In genomic region chr2:47086571-47086970, GRCh38 we compare ENCODE assay signal across 13 cellular contexts.
DNase-seq lines count a peak whose midpoint lies in the region; ATAC-seq, FAIRE-seq and TF ChIP-seq lines count a peak whose summit lies in the region.
"Had no signal": no experiment of that assay in that cellular context is flagged by ENCODE, and none has a peak within 500 bp of the region (broad histone marks: within the 10 kb centered on the region; RNA-seq: fewer than 3 reads in every experiment).

No MANE protein-coding gene starts in this region.

- POLR2A ChIA-PET in MCF 10A (lab: Yijun Ruan, JAX) (no interaction called here), H1 (lab: Charles Lee; ENCODE audit: partially characterized antibody) (no interaction called here)

- no peak overlapping the region; the same call in 1 of the 2 replicates for H4K8ac ChIP-seq in H1 (ENCODE audit: extremely low read depth, insufficient read depth, low read length)
- no peak overlapping the region for H4K8ac ChIP-seq in neuronal stem cell (ENCODE audit: low read depth, low read length)

- H4K91ac ChIP-seq in H1 (replicated peaks; ENCODE audit: insufficient read length, low read length) (no peak overlapping the region), neuronal stem cell (ENCODE audit: low read depth, low read length, poor library complexity) (no peak overlapping the region)

- H3K23ac ChIP-seq in H1 (ENCODE audit: insufficient read length) (no peak overlapping the region), neuronal stem cell (ENCODE audit: low read depth, low read length, poor library complexity) (no peak overlapping the region)

- H3K4me3 ChIP-seq in breast epithelium (no peak overlapping the region), H1 (ENCODE audit: extremely low read depth in 1 of 4, insufficient read depth in 2 of 4, low read depth in 3 of 4, low read length in 4 of 4) (no peak overlapping the region), neuronal stem cell (ENCODE audit: low read length in 2 of 2) (no peak overlapping the region), upper lobe of right lung (no peak overlapping the region)

- TF ChIP-seq CTCF in breast epithelium (IDR thresholded peaks at IDR 0.05) (no peak), MCF 10A (IDR thresholded peaks at IDR 0.05; ENCODE audit: unreplicated experiment) (no peak), H1 (IDR thresholded peaks at IDR 0.05; ENCODE audit: control extremely low read depth in 1 of 3, insufficient read depth in 1 of 3, low read depth in 1 of 3, low read length in 3 of 3) (no peak), upper lobe of right lung (IDR thresholded peaks at IDR 0.05) (no peak)

- no peak overlapping the region for H2BK12ac ChIP-seq in H1 (ENCODE audit: low read depth, low read length)
- H2BK12ac ChIP-seq in neuronal stem cell (ENCODE audit: low read length): no peak overlapping the region

- H3K36me3 Mint-ChIP-seq in MCF 10A (ENCODE audit: insufficient read depth, unreplicated experiment): peaks cover 8% of the 10 kb centered on the region
- H3K36me3 Mint-ChIP-seq: naive thymus-derived CD4-positive, alpha-beta T cell had no signal

- no peak overlapping the region for H3K18ac ChIP-seq in H1 (ENCODE audit: extremely low read depth, low read length)
- no peak overlapping the region for H3K18ac ChIP-seq in neuronal stem cell (ENCODE audit: low read length)

- H3K14ac ChIP-seq in H1 (ENCODE audit: insufficient read length) (no peak overlapping the region), neuronal stem cell (ENCODE audit: low read length) (no peak overlapping the region)

- peak in 1 of 2 donors; percentile 32 for DNase-seq in breast epithelium (ENCODE audit: low spot score in 2 of 2)
- no peak for DNase-seq in MCF 10A (ENCODE audit: unreplicated experiment)
- DNase-seq in H1 (ENCODE audit: low read depth in 1 of 2, low spot score in 2 of 2): no peak
- no peak for DNase-seq in neuronal stem cell (ENCODE audit: low spot score)
- no peak for DNase-seq in upper lobe of right lung
- DNase-seq in MV-4-11 (lab: John Stamatoyannopoulos, UW): no peak
- no peak for DNase-seq in NCI-H1417 (lab: John Stamatoyannopoulos, UW)
- DNase-seq: activated naive CD4-positive, alpha-beta T cell treated with anti-CD3 and anti-CD28 coated beads, Interleukin-2, amount 50 U/mL, for 16 hours; DMS 273 treated with DMSO at 0.1 percent for 48 hours; naive thymus-derived CD4-positive, alpha-beta T cell; NCI-H1694 treated with DMSO at 0.1 percent for 48 hours; SHP77 had no signal

- no peak overlapping the region for H2BK20ac ChIP-seq in H1 (ENCODE audit: low read length)

- no peaks in the 10 kb centered on the region for H3K27me3 Mint-ChIP-seq in MCF 10A (ENCODE audit: insufficient read depth, unreplicated experiment)

- no peak for TF ChIP-seq RAD21 in H1 (IDR thresholded peaks at IDR 0.05 in 1 of 2, conservative IDR thresholded peaks at IDR 0.05 in 1 of 2; ENCODE audit: low read depth in 2 of 2, low read length in 2 of 2)

- FAIRE-seq in H1 (lab: Jason Lieb, UNC): no peak

- no peaks in the 10 kb centered on the region for H3K79me2 ChIP-seq in H1 (ENCODE audit: control insufficient read depth in 1 of 2, insufficient read depth in 2 of 2, low read length in 2 of 2)

- H3K9me3 ChIP-seq in breast epithelium: no peaks in the 10 kb centered on the region
- H3K9me3 ChIP-seq in H1 (ENCODE audit: insufficient read depth in 2 of 2, low read depth in 1 of 2, low read length in 1 of 2): no peaks in the 10 kb centered on the region
- H3K9me3 ChIP-seq in neuronal stem cell (replicated peaks in 1 of 2; ENCODE audit: control insufficient read depth in 2 of 2, insufficient read depth in 1 of 2, low read depth in 1 of 2, low read length in 2 of 2): no peaks in the 10 kb centered on the region
- H3K9me3 ChIP-seq in upper lobe of right lung: no peaks in the 10 kb centered on the region

- peaks cover 0 to 2% of the 10 kb centered on the region in 2 experiments for H4K20me1 ChIP-seq in H1 (replicated peaks in 1 of 2; ENCODE audit: control insufficient read depth in 1 of 2, insufficient read depth in 2 of 2, low read length in 2 of 2)

- H3K27me3 ChIP-seq in breast epithelium (no peaks in the 10 kb centered on the region), H1 (replicated peaks in 1 of 4; ENCODE audit: control insufficient read depth in 3 of 4, extremely low read depth in 1 of 4, insufficient read depth in 3 of 4, low read length in 3 of 4) (no peaks in the 10 kb centered on the region; a peak in 2 of 7 replicates), neuronal stem cell (ENCODE audit: control insufficient read depth in 3 of 3, insufficient read depth in 3 of 3, low read depth in 1 of 3, low read length in 3 of 3) (no peaks in the 10 kb centered on the region), upper lobe of right lung (no peaks in the 10 kb centered on the region)

- H3K79me1 ChIP-seq in H1 (ENCODE audit: low read depth, low read length) (no peaks in the 10 kb centered on the region), neuronal stem cell (ENCODE audit: low read depth, low read length) (no peaks in the 10 kb centered on the region)

- H3K56ac ChIP-seq in H1 (replicated peaks; ENCODE audit: insufficient read length, low read depth, low read length): no peak overlapping the region

- H2BK5ac ChIP-seq in H1 (ENCODE audit: low read depth, low read length) (no peak overlapping the region), neuronal stem cell (ENCODE audit: low read length) (no peak overlapping the region)

- no peak overlapping the region for H3K4ac ChIP-seq in H1 (replicated peaks; ENCODE audit: insufficient read length, low read depth, low read length)
- no peak overlapping the region for H3K4ac ChIP-seq in neuronal stem cell (ENCODE audit: low read length)

- H2AK5ac ChIP-seq in H1 (ENCODE audit: low read depth, low read length) (no peak overlapping the region), neuronal stem cell (ENCODE audit: low read depth, low read length) (no peak overlapping the region)

- H3K27ac ChIP-seq in breast epithelium (peak overlapping the region; percentile 83 to 95), H1 (ENCODE audit: low read depth, low read length) (no peak overlapping the region), neuronal stem cell (replicated peaks; ENCODE audit: low read length) (no peak overlapping the region), upper lobe of right lung (peak overlapping the region; percentile 14)

- intact Hi-C loops in breast epithelium (cut with DNase I; ENCODE audit: low total_unique reads): no loop called here
- intact Hi-C loops in MCF 10A (cut with micrococcal nuclease): no loop called here
- intact Hi-C loops in upper lobe of right lung (cut with DNase I): no loop called here

- H3K9ac ChIP-seq in H1 (replicated peaks in 1 of 4; ENCODE audit: extremely low read depth in 1 of 4, low read depth in 3 of 4, low read length in 3 of 4) (no peak overlapping the region), neuronal stem cell (ENCODE audit: low read depth, low read length, poor library complexity) (no peak overlapping the region)

- H3K4me1 ChIP-seq in breast epithelium: peaks cover 13 to 23% of the 10 kb centered on the region in 2 donors
- peaks cover 0 to 6% (median 2%) of the 10 kb centered on the region in 4 experiments; a peak in 2 of 7 replicates for H3K4me1 ChIP-seq in H1 (replicated peaks in 1 of 4; ENCODE audit: control insufficient read depth in 3 of 4, insufficient read depth in 4 of 4, low read length in 3 of 4)
- H3K4me1 ChIP-seq in neuronal stem cell (ENCODE audit: control insufficient read depth in 2 of 2, insufficient read depth in 1 of 2, low read depth in 1 of 2, low read length in 2 of 2): peaks cover 12 to 23% of the 10 kb centered on the region in 2 donors
- peaks cover 40% of the 10 kb centered on the region for H3K4me1 ChIP-seq in upper lobe of right lung

- ATAC-seq in upper lobe of right lung (no peak), GM18873 (IDR thresholded peaks at IDR 0.05; ENCODE audit: low FRiP score, unreplicated experiment) (no peak)

- BruUV-seq in MCF 10A (replicated peaks; lab: Mats Ljungman, UMichigan): no TSS peak

- no peaks in the 10 kb centered on the region for H3K36me3 ChIP-seq in breast epithelium
- H3K36me3 ChIP-seq in H1 (ENCODE audit: control insufficient read depth in 2 of 4, insufficient read depth in 4 of 4, low read length in 3 of 4): no peaks in the 10 kb centered on the region
- H3K36me3 ChIP-seq in neuronal stem cell (replicated peaks in 1 of 2; ENCODE audit: control insufficient read depth in 2 of 2, insufficient read depth in 2 of 2, low read length in 2 of 2): no peaks in the 10 kb centered on the region
- no peaks in the 10 kb centered on the region for H3K36me3 ChIP-seq in upper lobe of right lung

- H4K5ac ChIP-seq in H1 (ENCODE audit: insufficient read length, low read depth, low read length): no peak overlapping the region

- H3K27ac Mint-ChIP-seq in MCF 10A (ENCODE audit: low read depth, unreplicated experiment): no peak overlapping the region

- H3K4me2 ChIP-seq in H1 (ENCODE audit: insufficient read depth in 1 of 2, low read depth in 2 of 2, low read length in 2 of 2): no peak overlapping the region
- H3K4me2 ChIP-seq in neuronal stem cell (ENCODE audit: insufficient read depth, low read length, poor library complexity, severe bottlenecking): no peak overlapping the region

- no peak for TF ChIP-seq EP300 in H1 (IDR thresholded peaks at IDR 0.05; ENCODE audit: borderline replicate concordance in 1 of 2, low read depth in 2 of 2, low read length in 2 of 2)

- H3K4me3 Mint-ChIP-seq in MCF 10A (ENCODE audit: unreplicated experiment): no peak overlapping the region

- CTCF ChIA-PET in MCF 10A (lab: Yijun Ruan, JAX): no interaction called here
- CTCF ChIA-PET in H1 (lab: Charles Lee; ENCODE audit: partially characterized antibody): interaction anchor here (0.6 to 1.1 kb wide), 5 partner anchors 38 to 350 kb away, joined by 3 to 4 read pairs (median 3); no protein-coding TSS in a partner anchor

- H2BK15ac ChIP-seq in H1 (ENCODE audit: low read length) (no peak overlapping the region), neuronal stem cell (ENCODE audit: low read length) (no peak overlapping the region)

- no peak overlapping the region for H2BK120ac ChIP-seq in H1 (replicated peaks; ENCODE audit: low read depth, low read length)
- no peak overlapping the region for H2BK120ac ChIP-seq in neuronal stem cell (ENCODE audit: low read depth, low read length)

- H3K4me1 Mint-ChIP-seq in MCF 10A (ENCODE audit: insufficient read depth, unreplicated experiment): no peaks in the 10 kb centered on the region

- no peaks in the 10 kb centered on the region for H3K9me3 Mint-ChIP-seq in MCF 10A (ENCODE audit: unreplicated experiment)

- H2AFZ ChIP-seq in H1 (ENCODE audit: low read length) (0 out of 2 replicates have a peak overlapping the region, but pooled peaks have one; percentile 73), neuronal stem cell (ENCODE audit: low read length) (peak overlapping the region; percentile 43)

- WGBS in H1 (ENCODE audit: extremely low coverage in 1 of 2, insufficient coverage in 1 of 2, insufficient read length in 1 of 2, insufficient replicate concordance in 2 of 2, low coverage in 1 of 2, low lambda C conversion rate in 2 of 2, missing lambda C conversion rate in 1 of 2), 2 experiments: 98% methylated on average over 6 of the region's 6 CpGs; no CpG with 5 or more reads in 1 of the 2 experiments
- no CpG with 5 or more reads among the region's 6 CpGs for WGBS in neuronal stem cell (ENCODE audit: extremely low coverage in 2 of 2, insufficient read length in 2 of 2, insufficient replicate concordance in 1 of 2), 2 donors

- H3K23me2 ChIP-seq in H1 (ENCODE audit: low read depth, low read length): no peaks in the 10 kb centered on the region

- TF ChIP-seq POLR2A in breast epithelium (IDR thresholded peaks at IDR 0.05) (no peak), H1 (IDR thresholded peaks at IDR 0.05; ENCODE audit: control extremely low read depth in 1 of 2, low read depth in 2 of 2, low read length in 2 of 2) (no peak)

Comparison
In these comparisons a context has a peak if more than half of its experiments do, and no peak if none do; other contexts are left out.
1. H3K27ac ChIP-seq: peak in breast epithelium (2 of 2) and upper lobe of right lung (single experiment); none in H1 (single experiment) and neuronal stem cell (single experiment).